In genomic region chr3:15797600-15798303, GRCh38 we compare ENCODE assay signal across 8 cellular contexts. TPM values are rescaled to one million over a fixed set of nuclear protein-coding genes. Genes with fewer than 3 reads are reported as not detected.
A peak's percentile ranks its signal among the peaks of the same experiment; 100 is the strongest.
DNase-seq lines count a peak whose midpoint lies in the region; ATAC-seq lines count a peak whose summit lies in the region.

Gene ANKRD28, minus strand, starts transcription at chr3:15797979. Its CDS starts 1,458 bp downstream, at chr3:15796521.

- H3K27me3 ChIP-seq in trophoblast cell (ENCODE audit: insufficient read depth, low read length), result no peaks in the 10 kb centered on the region

- no CpG with 5 or more reads among the region's 6 CpGs for WGBS in trophoblast cell (ENCODE audit: extremely low coverage, insufficient coverage, insufficient read length)

- peak within 1 kb of the TSS; percentile 57 for H3K4me2 ChIP-seq in trophoblast cell (ENCODE audit: low read length)

- H3K9ac ChIP-seq in trophoblast cell (ENCODE audit: low read length), result no peak within 1 kb of the TSS

- H2BK120ac ChIP-seq in trophoblast cell (ENCODE audit: insufficient read depth, low read length, poor library complexity), result no peak within 1 kb of the TSS

- H3K4me1 ChIP-seq in trophoblast cell (ENCODE audit: control insufficient read depth in 1 of 2, insufficient read depth in 2 of 2, low read length in 2 of 2), result no peaks in the 10 kb centered on the region

- H3K4me3 ChIP-seq in trophoblast cell (ENCODE audit: low read depth, low read length), result no peak within 1 kb of the TSS

- no peak within 1 kb of the TSS for H2AFZ ChIP-seq in trophoblast cell (ENCODE audit: insufficient read depth, low read length, poor library complexity)

- H3K36me3 ChIP-seq in trophoblast cell (ENCODE audit: control insufficient read depth in 1 of 2, insufficient read depth in 2 of 2, low read length in 2 of 2), result no peaks in the 10 kb centered on the region

- H4K12ac ChIP-seq in trophoblast cell (ENCODE audit: low read depth, low read length), result no peak within 1 kb of the TSS

- intact Hi-C loops in left cardiac atrium (cut with DNase I), result no loop called here

- H3K27ac ChIP-seq in angular gyrus (ENCODE audit: low read depth, low read length) (peak within 1 kb of the TSS; percentile 92), trophoblast cell (ENCODE audit: low read depth, low read length) (peak within 1 kb of the TSS; percentile 63)

- H3K79me1 ChIP-seq in trophoblast cell (ENCODE audit: low read length), result no peaks in the 10 kb centered on the region

- no peak within 1 kb of the TSS for H2BK5ac ChIP-seq in trophoblast cell (ENCODE audit: low read depth, low read length, poor library complexity)

- H2BK12ac ChIP-seq in trophoblast cell (ENCODE audit: low read length), result no peak within 1 kb of the TSS

- H4K8ac ChIP-seq in trophoblast cell (ENCODE audit: low read depth, low read length), result no peak within 1 kb of the TSS

- no peak within 1 kb of the TSS for H2AK5ac ChIP-seq in trophoblast cell (ENCODE audit: low read length)

- peak; percentile 34 for ATAC-seq in GM21723 (IDR thresholded peaks at IDR 0.05; ENCODE audit: unreplicated experiment)
- peak; percentile 70 to 85 for ATAC-seq in left cardiac atrium
- ATAC-seq in HG02973 (IDR thresholded peaks at IDR 0.05; ENCODE audit: unreplicated experiment), result no peak

- H3K23ac ChIP-seq in trophoblast cell (ENCODE audit: low read length), result no peak within 1 kb of the TSS

- H4K91ac ChIP-seq in trophoblast cell (ENCODE audit: low read depth, low read length), result no peak within 1 kb of the TSS

- no peak within 1 kb of the TSS for H3K18ac ChIP-seq in trophoblast cell (ENCODE audit: low read length)

- no peaks in the 10 kb centered on the region for H3K79me2 ChIP-seq in trophoblast cell (ENCODE audit: control insufficient read depth, insufficient read depth, low read length, poor library complexity)

- no peak within 1 kb of the TSS for H3K4ac ChIP-seq in trophoblast cell (ENCODE audit: low read depth, low read length)

- peak; percentile 62 for DNase-seq in COLO829 (ENCODE audit: low spot score)
- DNase-seq in NCI-H82 (lab: John Stamatoyannopoulos, UW), result peak; percentile 65
- DNase-seq in left cardiac atrium, result no peak
- peak; percentile 20 to 49 for DNase-seq in trophoblast cell
- no peak for DNase-seq in NK-92 (lab: John Stamatoyannopoulos, UW; ENCODE audit: unreplicated experiment)

- no peak within 1 kb of the TSS for H3K14ac ChIP-seq in trophoblast cell (ENCODE audit: low read length)

- H3K9me3 ChIP-seq in trophoblast cell (ENCODE audit: insufficient read depth, low read depth, low read length), result no peaks in the 10 kb centered on the region

RNA-seq across cellular contexts. Expression of gene ANKRD28, which starts in this region (rescaled TPM):
- total RNA-seq in left cardiac atrium, result 10 to 100 TPM; 11.1 to 13.0 TPM
- polyA plus RNA-seq in trophoblast cell (2013), result 9.4 and 9.7 TPM in 2 replicates

Comparison
In these comparisons a context has a peak if more than half of its experiments do, and no peak if none do; other contexts are left out.
1. DNase-seq: peak in COLO829 (single experiment), NCI-H82 (single experiment) and trophoblast cell (2 of 2); none in left cardiac atrium (single experiment) and NK-92 (single experiment).